10 cellular contexts compared by ENCODE assay signal in the genomic region with DNA sequence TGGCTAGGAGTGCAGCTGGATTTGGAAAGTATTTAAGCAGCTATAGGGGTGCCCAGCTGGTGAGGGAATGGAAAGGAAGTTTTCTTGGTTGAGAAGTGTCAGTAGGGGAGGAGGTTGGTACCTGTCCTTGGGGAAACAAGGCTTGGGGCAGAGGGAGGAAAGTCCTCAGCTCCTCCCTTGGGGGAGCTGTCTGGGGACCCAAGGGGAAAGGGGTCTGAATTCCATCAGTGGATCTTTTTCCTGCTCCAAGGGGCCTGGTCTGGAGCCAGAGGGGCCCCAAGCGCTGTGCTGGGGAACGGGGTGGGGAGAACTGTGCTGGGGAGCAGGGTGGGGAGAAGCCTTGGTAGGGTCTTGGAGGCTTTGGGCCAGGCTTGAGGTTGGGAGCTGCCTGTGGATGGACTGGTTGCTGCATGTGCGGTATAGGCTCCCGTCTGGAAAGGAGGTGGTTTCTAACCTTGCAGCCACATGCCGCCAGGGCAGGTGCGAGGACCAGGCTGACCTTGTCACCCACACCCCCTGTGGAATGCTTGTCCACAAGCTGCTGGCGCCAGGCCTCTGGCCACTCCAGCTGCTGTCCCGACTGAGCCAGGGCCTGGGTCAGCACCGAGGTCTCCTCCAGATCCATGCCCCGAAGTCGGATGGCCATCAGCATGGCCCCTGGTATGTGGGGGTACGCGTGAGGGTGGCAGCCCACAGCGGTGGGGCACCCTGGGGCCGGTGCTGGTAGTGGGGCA. TPM values are rescaled to one million over a fixed set of nuclear protein-coding genes. Genes with fewer than 3 reads are reported as not detected.
A peak's percentile ranks its signal among the peaks of the same experiment; 100 is the strongest.
DNase-seq lines count a peak whose midpoint lies in the region; ATAC-seq and TF ChIP-seq lines count a peak whose summit lies in the region.
"Had no signal": no experiment of that assay in that cellular context is flagged by ENCODE, and none has a peak within 500 bp of the region (broad histone marks: within the 10 kb centered on the region; RNA-seq: fewer than 3 reads in every experiment).

No MANE protein-coding gene starts in this region.

- CTCF ChIA-PET in HEK293T (lab: Yijun Ruan, JAX): no interaction called here

- peaks cover 46 to 75% (median 62%) of the 10 kb centered on the region in 10 experiments for H3K4me1 ChIP-seq in BLaER1 treated with 17β-estradiol and CSF1 and Interleukin-3, amounts not matched to agents 10 nM and 100 nM

- H3K36me3 ChIP-seq in BLaER1 treated with 17β-estradiol and CSF1 and Interleukin-3, amounts not matched to agents 10 nM and 100 nM: peaks cover 4 to 9% (median 7%) of the 10 kb centered on the region in 11 experiments

- ATAC-seq in HG03442 (IDR thresholded peaks at IDR 0.05; ENCODE audit: unreplicated experiment) (no peak), HG03039 (IDR thresholded peaks at IDR 0.05; ENCODE audit: unreplicated experiment) (no peak)

- H3K9me3 ChIP-seq in BLaER1 treated with 17β-estradiol and CSF1 and Interleukin-3, amounts not matched to agents 10 nM and 100 nM (replicated peaks in 1 of 11): peaks cover 10 to 37% (median 25%) of the 10 kb centered on the region in 11 experiments; a peak in 20 of 22 replicates

- TF ChIP-seq CTCF in choroid plexus epithelial cell (conservative IDR thresholded peaks at IDR 0.05; ENCODE audit: low read depth, low read length) (no peak), nephron (IDR thresholded peaks at IDR 0.05; ENCODE audit: unreplicated experiment in 3 of 3) (no peak), glutamatergic neuron (IDR thresholded peaks at IDR 0.05; ENCODE audit: partially characterized antibody, unreplicated experiment) (no peak)

- peaks cover 8 to 30% (median 12%) of the 10 kb centered on the region in 11 experiments for H4K20me1 ChIP-seq in BLaER1 treated with 17β-estradiol and CSF1 and Interleukin-3, amounts not matched to agents 10 nM and 100 nM

- H3K27ac ChIP-seq in BLaER1 treated with 17β-estradiol and CSF1 and Interleukin-3, amounts not matched to agents 10 nM and 100 nM: peak overlapping the region in 5 of 11 experiments; percentile 31 to 94 (median 77); a peak in 5 of 22 replicates

- H3K36me3 Mint-ChIP-seq in nephron (ENCODE audit: low read depth): peaks cover 6% of the 10 kb centered on the region
- peaks cover 5% of the 10 kb centered on the region for H3K36me3 Mint-ChIP-seq in glutamatergic neuron (ENCODE audit: unreplicated experiment)

- peaks cover 56% of the 10 kb centered on the region for H3K27me3 Mint-ChIP-seq in nephron (ENCODE audit: low read depth)
- H3K27me3 Mint-ChIP-seq in glutamatergic neuron (ENCODE audit: unreplicated experiment): peaks cover 30% of the 10 kb centered on the region

- H3K4me2 ChIP-seq in BLaER1 treated with 17β-estradiol and CSF1 and Interleukin-3, amounts not matched to agents 10 nM and 100 nM: peak overlapping the region; percentile 28 to 99 (median 96); a peak in 21 of 22 replicates

- peak overlapping the region in 4 of 10 experiments; percentile 52 to 65 (median 54); a peak in 8 of 20 replicates for H3K4me3 ChIP-seq in BLaER1 treated with 17β-estradiol and CSF1 and Interleukin-3, amounts not matched to agents 10 nM and 100 nM
- peak overlapping the region; percentile 62 for H3K4me3 ChIP-seq in choroid plexus epithelial cell (ENCODE audit: low read depth, low read length)

- peak overlapping the region in 2 of 11 experiments; percentile 89 to 96; a peak in 4 of 22 replicates for H3K9ac ChIP-seq in BLaER1 treated with 17β-estradiol and CSF1 and Interleukin-3, amounts not matched to agents 10 nM and 100 nM

- peaks cover 43 to 60% (median 55%) of the 10 kb centered on the region in 11 experiments for H3K27me3 ChIP-seq in BLaER1 treated with 17β-estradiol and CSF1 and Interleukin-3, amounts not matched to agents 10 nM and 100 nM

- no peak for DNase-seq in HEK293T (ENCODE audit: extremely low spot score)
- DNase-seq in choroid plexus epithelial cell (ENCODE audit: low read depth): no peak
- DNase-seq in epidermal melanocyte (ENCODE audit: insufficient read length, low spot score): no peak
- no peak for DNase-seq in glutamatergic neuron
- DNase-seq: erythroblast had no signal

- H3K27ac Mint-ChIP-seq in nephron (no peak overlapping the region), glutamatergic neuron (ENCODE audit: unreplicated experiment) (no peak overlapping the region)

- H3K9me3 Mint-ChIP-seq in nephron (no peaks in the 10 kb centered on the region), glutamatergic neuron (ENCODE audit: unreplicated experiment) (peaks cover 15% of the 10 kb centered on the region)

- POLR2A ChIA-PET in HEK293T (lab: Yijun Ruan, JAX): interaction anchor here (0.6 kb wide), 1 partner anchor 20 kb away, joined by 3 read pairs; no protein-coding TSS in a partner anchor

- peak overlapping the region; percentile 77 to 80 (median 80) for H3K4me3 Mint-ChIP-seq in nephron
- no peak overlapping the region for H3K4me3 Mint-ChIP-seq in glutamatergic neuron (ENCODE audit: unreplicated experiment)

- H3K4me1 Mint-ChIP-seq in nephron: peaks cover 20% of the 10 kb centered on the region
- peaks cover 12% of the 10 kb centered on the region for H3K4me1 Mint-ChIP-seq in glutamatergic neuron (ENCODE audit: low read depth, unreplicated experiment)

TF ChIP-seq in HEK293T, 16 proteins besides CTCF, POLR2A, EP300 and RAD21:
- TF ChIP-seq FOXK2 (IDR thresholded peaks at IDR 0.05): no peak
- TF ChIP-seq L3MBTL2 (conservative IDR thresholded peaks at IDR 0.05): 0 out of 2 replicates have a peak, but pooled peaks have one; percentile 27

RNA-seq across cellular contexts. Expression of a gene that starts 1.0 kb away (rescaled TPM):
- 1.2 TPM for total RNA-seq in glutamatergic neuron (ENCODE audit: unreplicated experiment)

RNA-seq across cellular contexts. Expression of a gene that starts 3.5 kb away (rescaled TPM):
- 4.8 TPM for total RNA-seq in glutamatergic neuron (ENCODE audit: unreplicated experiment)

RNA-seq across cellular contexts. Expression of a gene that starts 16.9 kb away (rescaled TPM):
- 0.12 TPM for total RNA-seq in glutamatergic neuron (ENCODE audit: unreplicated experiment)
- total RNA-seq: HT1080 had no signal

RNA-seq across cellular contexts. Expression of a gene that starts 20.8 kb away (rescaled TPM):
- total RNA-seq in glutamatergic neuron (ENCODE audit: unreplicated experiment): 52.9 TPM

RNA-seq across cellular contexts. Expression of a gene that starts 21.3 kb away (rescaled TPM):
- 62.2 TPM for total RNA-seq in glutamatergic neuron (ENCODE audit: unreplicated experiment)
